ENCODE assay signal across 9 cellular contexts in genomic region chr17:58577696-58578095, GRCh38.
DNase-seq lines count a peak whose midpoint lies in the region; ATAC-seq, FAIRE-seq and TF ChIP-seq lines count a peak whose summit lies in the region.
"Had no signal": no experiment of that assay in that cellular context is flagged by ENCODE, and none has a peak within 500 bp of the region (broad histone marks: within the 10 kb centered on the region; RNA-seq: fewer than 3 reads in every experiment).

No MANE protein-coding gene starts in this region.

- no peaks in the 10 kb centered on the region for H3K36me3 Mint-ChIP-seq in Caco-2 (ENCODE audit: insufficient read depth, unreplicated experiment)

- peak; percentile 42 to 44 for DNase-seq in Caco-2
- DNase-seq in HuH-7.5 (ENCODE audit: low spot score) = peak; percentile 51
- peak; percentile 32 for DNase-seq in SKM-1 (lab: John Stamatoyannopoulos, UW; ENCODE audit: unreplicated experiment)
- DNase-seq in adrenal gland = peak; percentile 42 to 72 (median 58)
- peak; percentile 70 for DNase-seq in right atrium auricular region (ENCODE audit: low spot score)
- DNase-seq in spleen = peak; percentile 74
- no peak for DNase-seq in RCC 7860 (ENCODE audit: low spot score)

- H3K4me3 ChIP-seq in Caco-2 (ENCODE audit: low read depth, low read length) (no peak overlapping the region), adrenal gland (no peak overlapping the region), right atrium auricular region (no peak overlapping the region), spleen (no peak overlapping the region)

- no peak for ATAC-seq in HG02852 (IDR thresholded peaks at IDR 0.05; ENCODE audit: unreplicated experiment)

- H3K4me3 Mint-ChIP-seq in Caco-2 (ENCODE audit: unreplicated experiment) = no peak overlapping the region
- H3K4me3 Mint-ChIP-seq: T-helper 1 cell treated with Interleukin-12 subunit alpha and Interleukin-12 subunit beta and Interleukin-4 antibody, amounts not matched to agents 30 μg/mL and 1 μg/mL, for 36 hours had no signal

- whole genome bisulfite sequencing in adrenal gland, 4 donors = 7 to 12% (median 9%) methylated on average over 7 of the region's 7 CpGs
- 10 to 29% (median 24%) methylated on average over 7 of the region's 7 CpGs for WGBS in spleen, 5 donors

- H3K27me3 ChIP-seq in Caco-2 (replicated peaks; ENCODE audit: control insufficient read depth, insufficient read depth, low read length) (no peaks in the 10 kb centered on the region), adrenal gland (no peaks in the 10 kb centered on the region), right atrium auricular region (no peaks in the 10 kb centered on the region), spleen (replicated peaks in 1 of 7) (no peaks in the 10 kb centered on the region)

- no TSS peak for BruUV-seq in Caco-2 (replicated peaks; lab: Mats Ljungman, UMichigan)

- H3K4me1 ChIP-seq in Caco-2 = peaks cover 6% of the 10 kb centered on the region; the same call in 1 of the 2 replicates
- H3K4me1 ChIP-seq in adrenal gland (replicated peaks in 1 of 2) = peaks cover 0 to 11% of the 10 kb centered on the region in 2 donors
- H3K4me1 ChIP-seq in right atrium auricular region = no peaks in the 10 kb centered on the region
- peaks cover 0 to 4% (median 0%) of the 10 kb centered on the region in 6 donors for H3K4me1 ChIP-seq in spleen

- CTCF ChIA-PET in Caco-2 (lab: Charles Lee) = interaction anchor here (1.1 to 1.5 kb wide), 2 partner anchors 9 to 59 kb away, joined by 3 to 8 read pairs; no protein-coding TSS in a partner anchor

- no peak for FAIRE-seq in RCC 7860 (lab: Jason Lieb, UNC)

- H3K9me3 ChIP-seq in Caco-2 (no peaks in the 10 kb centered on the region), adrenal gland (replicated peaks in 1 of 3) (no peaks in the 10 kb centered on the region), right atrium auricular region (no peaks in the 10 kb centered on the region), spleen (no peaks in the 10 kb centered on the region)

- H3K9me3 Mint-ChIP-seq in Caco-2 (ENCODE audit: unreplicated experiment) = no peaks in the 10 kb centered on the region
- H3K9me3 Mint-ChIP-seq: T-helper 1 cell treated with Interleukin-12 subunit alpha and Interleukin-12 subunit beta and Interleukin-4 antibody, amounts not matched to agents 30 μg/mL and 1 μg/mL, for 36 hours had no signal

- POLR2A ChIA-PET in Caco-2 (lab: Charles Lee) = no interaction called here

- H3K4me1 Mint-ChIP-seq in Caco-2 (ENCODE audit: low read depth, unreplicated experiment) = peaks cover 7% of the 10 kb centered on the region

- H3K27ac ChIP-seq in adrenal gland = no peak overlapping the region
- H3K27ac ChIP-seq in right atrium auricular region = no peak overlapping the region
- no peak overlapping the region for H3K27ac ChIP-seq in spleen

- no peaks in the 10 kb centered on the region for H3K36me3 ChIP-seq in Caco-2 (ENCODE audit: control insufficient read depth, insufficient read depth, low read length)
- H3K36me3 ChIP-seq in adrenal gland (replicated peaks in 1 of 2) = no peaks in the 10 kb centered on the region
- H3K36me3 ChIP-seq in right atrium auricular region = no peaks in the 10 kb centered on the region
- H3K36me3 ChIP-seq in spleen = no peaks in the 10 kb centered on the region

- no peak overlapping the region for H3K27ac Mint-ChIP-seq in Caco-2 (ENCODE audit: unreplicated experiment)
- H3K27ac Mint-ChIP-seq: T-helper 1 cell treated with Interleukin-12 subunit alpha and Interleukin-12 subunit beta and Interleukin-4 antibody, amounts not matched to agents 30 μg/mL and 1 μg/mL, for 36 hours had no signal

- TF ChIP-seq POLR2A in adrenal gland (IDR thresholded peaks at IDR 0.05) (no peak), spleen (IDR thresholded peaks at IDR 0.05) (no peak)

- intact Hi-C loops in Caco-2 (cut with micrococcal nuclease; ENCODE audit: unreplicated experiment) = no loop called here
- intact Hi-C loops in adrenal gland (cut with DNase I) = no loop called here
- intact Hi-C loops in spleen (cut with DNase I; ENCODE audit: low total_unique reads) = no loop called here

- H3K27me3 Mint-ChIP-seq in Caco-2 (ENCODE audit: insufficient read depth, unreplicated experiment) = no peaks in the 10 kb centered on the region

- TF ChIP-seq CTCF in Caco-2 (IDR thresholded peaks at IDR 0.05; ENCODE audit: insufficient read depth in 1 of 2, low read depth in 1 of 2, low read length in 1 of 2, severe bottlenecking in 1 of 2, unreplicated experiment in 1 of 2) (peak; percentile 66 to 73), adrenal gland (IDR thresholded peaks at IDR 0.05) (peak; percentile 33 to 57 (median 48)), right atrium auricular region (IDR thresholded peaks at IDR 0.05) (peak; percentile 25 to 68), spleen (IDR thresholded peaks at IDR 0.05 in 8 of 11, conservative IDR thresholded peaks at IDR 0.05 in 3 of 11) (peak in 10 of 11 experiments; percentile 12 to 65 (median 54))
